In the genomic region with DNA sequence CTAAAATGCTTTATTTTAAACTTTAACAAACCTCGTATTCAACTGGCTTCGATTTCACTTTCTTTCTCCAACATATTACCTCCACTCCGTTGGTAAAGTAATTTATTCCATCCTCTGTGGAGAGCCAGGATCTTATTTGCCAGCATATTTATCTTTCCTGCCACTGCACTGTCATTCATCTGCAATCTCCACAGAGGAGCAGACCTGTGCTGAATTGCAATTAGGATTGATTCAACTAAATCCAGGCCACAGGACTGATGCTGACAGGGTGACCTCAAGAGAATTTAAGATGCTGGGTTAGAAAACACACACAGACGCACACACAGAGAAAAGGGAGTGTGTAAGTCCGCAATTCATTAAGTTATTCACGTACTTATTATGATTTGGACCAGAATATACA, we compare ENCODE assay signal across 23 cellular contexts.
"Had no signal": no experiment of that assay in that cellular context is flagged by ENCODE, and none has a peak within 500 bp of the region (broad histone marks: within the 10 kb centered on the region; RNA-seq: fewer than 3 reads in every experiment).

No MANE protein-coding gene starts in this region.

- H3K27me3 ChIP-seq: esophagus muscularis mucosa, gastrocnemius medialis, pancreas, right lobe of liver, spleen, tibial artery, upper lobe of left lung, uterus had no signal

- H3K9me3 ChIP-seq: esophagus muscularis mucosa, gastrocnemius medialis, pancreas, prostate gland, right lobe of liver, tibial artery, upper lobe of left lung, uterus had no signal

- H3K27ac ChIP-seq: epithelial cell of prostate, esophagus muscularis mucosa, gastrocnemius medialis, left ventricle myocardium inferior, pancreas, prostate gland, right lobe of liver, spleen, tibial artery, upper lobe of left lung, uterus had no signal

- H3K36me3 Mint-ChIP-seq: immature natural killer cell; stimulated activated memory B cell treated with anti-CD40 and anti-IgM and Interleukin-4, amounts not matched to agents 10 μg/mL and 1 μg/mL and 100 μg/mL, for 72 hours had no signal

- H3K27ac Mint-ChIP-seq: effector memory CD8-positive, alpha-beta T cell; immature natural killer cell; naive thymus-derived CD4-positive, alpha-beta T cell; stimulated activated memory B cell treated with anti-CD40 and anti-IgM and Interleukin-4, amounts not matched to agents 10 μg/mL and 1 μg/mL and 100 μg/mL, for 72 hours; stimulated activated naive CD8-positive, alpha-beta T cell treated with anti-CD3 and anti-CD28 coated beads, Interleukin-15, Interleukin-2, amounts not matched to agents 100 ng/mL and 50 ng/mL, for 24 hours had no signal

- H3K27me3 Mint-ChIP-seq: effector memory CD8-positive, alpha-beta T cell; naive thymus-derived CD4-positive, alpha-beta T cell; stimulated activated memory B cell treated with anti-CD40 and anti-IgM and Interleukin-4, amounts not matched to agents 10 μg/mL and 1 μg/mL and 100 μg/mL, for 72 hours; stimulated activated naive CD8-positive, alpha-beta T cell treated with anti-CD3 and anti-CD28 coated beads, Interleukin-15, Interleukin-2, amounts not matched to agents 100 ng/mL and 50 ng/mL, for 24 hours had no signal

- ATAC-seq: effector memory CD8-positive, alpha-beta T cell; gastrocnemius medialis; naive thymus-derived CD4-positive, alpha-beta T cell; pancreas; right lobe of liver; stimulated activated memory B cell treated with anti-CD40 and anti-IgM and Interleukin-4, amounts not matched to agents 10 μg/mL and 1 μg/mL and 100 μg/mL, for 72 hours had no signal

- H3K4me3 Mint-ChIP-seq: effector memory CD8-positive, alpha-beta T cell; immature natural killer cell; naive thymus-derived CD4-positive, alpha-beta T cell; neural crest cell; stimulated activated memory B cell treated with anti-CD40 and anti-IgM and Interleukin-4, amounts not matched to agents 10 μg/mL and 1 μg/mL and 100 μg/mL, for 72 hours; stimulated activated naive CD8-positive, alpha-beta T cell treated with anti-CD3 and anti-CD28 coated beads, Interleukin-15, Interleukin-2, amounts not matched to agents 100 ng/mL and 50 ng/mL, for 24 hours had no signal

- DNase-seq: effector memory CD8-positive, alpha-beta T cell; gastrocnemius medialis; glutamatergic neuron; immature natural killer cell; left ventricle myocardium inferior; mammary epithelial cell; naive thymus-derived CD4-positive, alpha-beta T cell; occipital lobe; pancreas; right lobe of liver; spleen; stimulated activated CD4-positive, alpha-beta T cell treated with anti-CD3 and anti-CD28 coated beads, Interleukin-15, amount 100 ng/mL, for 24 hours; stimulated activated CD4-positive, alpha-beta T cell treated with anti-CD3 and anti-CD28 coated beads, Interleukin-1b, Interleukin-23, amount 100 ng/mL, for 48 hours; stimulated activated CD4-positive, alpha-beta T cell treated with anti-CD3 and anti-CD28 coated beads, Interleukin-4, amount 100 ng/mL, for 24 hours; tibial artery; upper lobe of left lung; uterus had no signal

- H3K36me3 ChIP-seq: esophagus muscularis mucosa, gastrocnemius medialis, left ventricle myocardium inferior, pancreas, prostate gland, right lobe of liver, spleen, tibial artery, upper lobe of left lung, uterus had no signal

- H3K4me1 ChIP-seq: esophagus muscularis mucosa, gastrocnemius medialis, left ventricle myocardium inferior, pancreas, prostate gland, right lobe of liver, spleen, tibial artery, upper lobe of left lung, uterus had no signal

- H3K4me1 Mint-ChIP-seq: immature natural killer cell; naive thymus-derived CD4-positive, alpha-beta T cell; stimulated activated memory B cell treated with anti-CD40 and anti-IgM and Interleukin-4, amounts not matched to agents 10 μg/mL and 1 μg/mL and 100 μg/mL, for 72 hours had no signal

- H3K9me3 Mint-ChIP-seq: neural crest cell; stimulated activated memory B cell treated with anti-CD40 and anti-IgM and Interleukin-4, amounts not matched to agents 10 μg/mL and 1 μg/mL and 100 μg/mL, for 72 hours had no signal

- H3K4me3 ChIP-seq: esophagus muscularis mucosa, gastrocnemius medialis, left ventricle myocardium inferior, pancreas, prostate gland, right lobe of liver, spleen, tibial artery, upper lobe of left lung, uterus had no signal
